In the genomic region with DNA sequence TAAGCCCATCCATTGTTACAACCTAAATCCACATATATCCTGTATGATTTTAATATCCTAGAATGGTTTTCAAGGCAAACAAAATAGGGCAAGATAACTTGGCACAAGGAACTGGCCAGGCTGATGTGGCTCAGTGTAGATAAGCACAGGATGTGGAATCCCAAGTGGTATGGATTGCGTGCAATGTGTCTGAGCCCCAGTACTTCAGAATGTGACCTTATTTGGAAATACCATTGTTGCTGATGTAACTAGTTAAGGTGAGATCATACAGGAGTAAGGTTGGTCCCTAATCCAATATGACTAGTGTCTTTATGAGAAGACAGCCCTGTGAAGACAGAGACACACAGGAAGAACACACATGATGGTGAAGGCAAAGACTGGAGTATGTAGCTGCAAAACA, we compare ENCODE assay signal across 20 cellular contexts.
A peak's percentile ranks its signal among the peaks of the same experiment; 100 is the strongest.
DNase-seq lines count a peak whose midpoint lies in the region; ATAC-seq and TF ChIP-seq lines count a peak whose summit lies in the region.
"Had no signal": no experiment of that assay in that cellular context is flagged by ENCODE, and none has a peak within 500 bp of the region (broad histone marks: within the 10 kb centered on the region; RNA-seq: fewer than 3 reads in every experiment).

No MANE protein-coding gene starts in this region.

- peak; percentile 52 for DNase-seq in stimulated activated CD4-positive, alpha-beta T cell treated with anti-CD3 and anti-CD28 coated beads, Interleukin-1b, Interleukin-23, amount 100 ng/mL, for 48 hours
- no peak for DNase-seq in stimulated activated CD4-positive, alpha-beta T cell treated with anti-CD3 and anti-CD28 coated beads, Interleukin-2, amount 100 ng/mL, for 48 hours
- no peak for DNase-seq in WTC11 (ENCODE audit: low spot score)
- DNase-seq in epithelial cell of esophagus (ENCODE audit: low read depth): peak; percentile 25
- no peak for DNase-seq in amygdala (lab: John Stamatoyannopoulos, UW)
- DNase-seq in naive thymus-derived CD4-positive, alpha-beta T cell: no peak
- no peak for DNase-seq in cerebellum (ENCODE audit: low spot score)
- DNase-seq in adrenal gland: no peak
- DNase-seq: DMS153; hippocampal formation; left ventricle myocardium superior; natural killer cell; NCI-H1930; retina; stimulated activated CD4-positive, alpha-beta T cell treated with anti-CD3 and anti-CD28 coated beads, Interleukin-2, amount 100 ng/mL, for 24 hours; trophoblast cell; WERI-Rb-1 had no signal

- H3K4me1 Mint-ChIP-seq in WTC11: peaks cover 20% of the 10 kb centered on the region
- peaks cover 0 to 57% (median 0%) of the 10 kb centered on the region in 7 donors for H3K4me1 Mint-ChIP-seq in naive thymus-derived CD4-positive, alpha-beta T cell
- H3K4me1 Mint-ChIP-seq: B cell, natural killer cell had no signal

- intact Hi-C loops in naive thymus-derived CD4-positive, alpha-beta T cell (cut with micrococcal nuclease): no loop called here
- intact Hi-C loops in adrenal gland (cut with DNase I): no loop called here

- H3K36me3 ChIP-seq in naive thymus-derived CD4-positive, alpha-beta T cell (ENCODE audit: control insufficient read depth in 2 of 3, insufficient read depth in 3 of 3, low read length in 3 of 3): no peaks in the 10 kb centered on the region
- no peaks in the 10 kb centered on the region for H3K36me3 ChIP-seq in adrenal gland (replicated peaks in 1 of 2)
- H3K36me3 ChIP-seq: WERI-Rb-1 had no signal

- no peak for TF ChIP-seq POLR2A in adrenal gland (IDR thresholded peaks at IDR 0.05)

- no peak overlapping the region for H3K4me3 Mint-ChIP-seq in WTC11
- peak overlapping the region in 1 of 10 donors; percentile 51 for H3K4me3 Mint-ChIP-seq in naive thymus-derived CD4-positive, alpha-beta T cell
- H3K4me3 Mint-ChIP-seq: B cell, natural killer cell had no signal

- H3K27ac Mint-ChIP-seq in WTC11: no peak overlapping the region
- H3K27ac Mint-ChIP-seq in naive thymus-derived CD4-positive, alpha-beta T cell: peak overlapping the region in 1 of 9 donors; percentile 15
- H3K27ac Mint-ChIP-seq: B cell, natural killer cell had no signal

- H3K27me3 Mint-ChIP-seq in WTC11 (ENCODE audit: low read depth): no peaks in the 10 kb centered on the region; the same call in 1 of the 2 replicates
- H3K27me3 Mint-ChIP-seq in naive thymus-derived CD4-positive, alpha-beta T cell: no peaks in the 10 kb centered on the region

- WGBS in adrenal gland, 4 donors: 71 to 86% (median 81%) methylated on average over 1 of the region's 1 CpG

- H3K4me1 ChIP-seq in naive thymus-derived CD4-positive, alpha-beta T cell (ENCODE audit: control insufficient read depth in 2 of 2, insufficient read depth in 2 of 2, low read length in 2 of 2): no peaks in the 10 kb centered on the region
- no peaks in the 10 kb centered on the region for H3K4me1 ChIP-seq in adrenal gland (replicated peaks in 1 of 2)

- H3K4me3 ChIP-seq in epithelial cell of esophagus (ENCODE audit: low read length): no peak overlapping the region
- no peak overlapping the region for H3K4me3 ChIP-seq in naive thymus-derived CD4-positive, alpha-beta T cell (ENCODE audit: low read length)
- no peak overlapping the region for H3K4me3 ChIP-seq in adrenal gland
- H3K4me3 ChIP-seq: SK-N-MC had no signal

- ATAC-seq in WTC11: peak; percentile 69
- ATAC-seq in naive thymus-derived CD4-positive, alpha-beta T cell: no peak
- ATAC-seq: left ventricle myocardium superior, natural killer cell had no signal

- H3K9me3 Mint-ChIP-seq in WTC11: no peaks in the 10 kb centered on the region
- peaks cover 0 to 9% (median 0%) of the 10 kb centered on the region in 11 donors for H3K9me3 Mint-ChIP-seq in naive thymus-derived CD4-positive, alpha-beta T cell
- H3K9me3 Mint-ChIP-seq: natural killer cell had no signal

- H3K9me3 ChIP-seq in naive thymus-derived CD4-positive, alpha-beta T cell (ENCODE audit: control insufficient read depth in 2 of 3, low read length in 3 of 3): no peaks in the 10 kb centered on the region
- H3K9me3 ChIP-seq in adrenal gland (replicated peaks in 1 of 3): no peaks in the 10 kb centered on the region

- H3K27ac ChIP-seq in naive thymus-derived CD4-positive, alpha-beta T cell (ENCODE audit: low read depth, low read length): no peak overlapping the region
- H3K27ac ChIP-seq in adrenal gland: no peak overlapping the region
- H3K27ac ChIP-seq: HL-60, SK-N-MC, WERI-Rb-1 had no signal

- CTCF ChIA-PET in WTC11 (lab: Charles Lee): no interaction called here
- CTCF ChIA-PET in naive thymus-derived CD4-positive, alpha-beta T cell (lab: Charles Lee): no interaction called here

- no peaks in the 10 kb centered on the region for H3K27me3 ChIP-seq in naive thymus-derived CD4-positive, alpha-beta T cell (ENCODE audit: control insufficient read depth in 2 of 2, insufficient read depth in 2 of 2, low read length in 2 of 2)
- H3K27me3 ChIP-seq in adrenal gland: no peaks in the 10 kb centered on the region

- TF ChIP-seq CTCF in WTC11 (IDR thresholded peaks at IDR 0.05): no peak
- TF ChIP-seq CTCF in epithelial cell of esophagus (IDR thresholded peaks at IDR 0.05; ENCODE audit: insufficient read depth, low read depth, low read length, missing control alignments): no peak
- no peak for TF ChIP-seq CTCF in adrenal gland (IDR thresholded peaks at IDR 0.05)

- POLR2A ChIA-PET in WTC11 (lab: Charles Lee): no interaction called here
- POLR2A ChIA-PET in naive thymus-derived CD4-positive, alpha-beta T cell (lab: Charles Lee): no interaction called here

- no peaks in the 10 kb centered on the region for H3K36me3 Mint-ChIP-seq in WTC11
- peaks cover 0 to 3% (median 0%) of the 10 kb centered on the region in 5 donors for H3K36me3 Mint-ChIP-seq in naive thymus-derived CD4-positive, alpha-beta T cell
- H3K36me3 Mint-ChIP-seq: natural killer cell had no signal

TF ChIP-seq in WTC11, 78 proteins besides CTCF, POLR2A, EP300 and RAD21 (continues in another document):
- no peak for TF ChIP-seq ERG (CRISPR knock-in tag; IDR thresholded peaks at IDR 0.05)
- TF ChIP-seq, protein P1, sequence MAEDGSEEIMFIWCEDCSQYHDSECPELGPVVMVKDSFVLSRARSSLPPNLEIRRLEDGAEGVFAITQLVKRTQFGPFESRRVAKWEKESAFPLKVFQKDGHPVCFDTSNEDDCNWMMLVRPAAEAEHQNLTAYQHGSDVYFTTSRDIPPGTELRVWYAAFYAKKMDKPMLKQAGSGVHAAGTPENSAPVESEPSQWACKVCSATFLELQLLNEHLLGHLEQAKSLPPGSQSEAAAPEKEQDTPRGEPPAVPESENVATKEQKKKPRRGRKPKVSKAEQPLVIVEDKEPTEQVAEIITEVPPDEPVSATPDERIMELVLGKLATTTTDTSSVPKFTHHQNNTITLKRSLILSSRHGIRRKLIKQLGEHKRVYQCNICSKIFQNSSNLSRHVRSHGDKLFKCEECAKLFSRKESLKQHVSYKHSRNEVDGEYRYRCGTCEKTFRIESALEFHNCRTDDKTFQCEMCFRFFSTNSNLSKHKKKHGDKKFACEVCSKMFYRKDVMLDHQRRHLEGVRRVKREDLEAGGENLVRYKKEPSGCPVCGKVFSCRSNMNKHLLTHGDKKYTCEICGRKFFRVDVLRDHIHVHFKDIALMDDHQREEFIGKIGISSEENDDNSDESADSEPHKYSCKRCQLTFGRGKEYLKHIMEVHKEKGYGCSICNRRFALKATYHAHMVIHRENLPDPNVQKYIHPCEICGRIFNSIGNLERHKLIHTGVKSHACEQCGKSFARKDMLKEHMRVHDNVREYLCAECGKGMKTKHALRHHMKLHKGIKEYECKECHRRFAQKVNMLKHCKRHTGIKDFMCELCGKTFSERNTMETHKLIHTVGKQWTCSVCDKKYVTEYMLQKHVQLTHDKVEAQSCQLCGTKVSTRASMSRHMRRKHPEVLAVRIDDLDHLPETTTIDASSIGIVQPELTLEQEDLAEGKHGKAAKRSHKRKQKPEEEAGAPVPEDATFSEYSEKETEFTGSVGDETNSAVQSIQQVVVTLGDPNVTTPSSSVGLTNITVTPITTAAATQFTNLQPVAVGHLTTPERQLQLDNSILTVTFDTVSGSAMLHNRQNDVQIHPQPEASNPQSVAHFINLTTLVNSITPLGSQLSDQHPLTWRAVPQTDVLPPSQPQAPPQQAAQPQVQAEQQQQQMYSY (CRISPR knock-in tag; IDR thresholded peaks at IDR 0.05): no peak
- no peak for TF ChIP-seq CBFB (CRISPR knock-in tag; IDR thresholded peaks at IDR 0.05; ENCODE audit: low read depth)
- no peak for TF ChIP-seq CREM (CRISPR knock-in tag; IDR thresholded peaks at IDR 0.05)
- no peak for TF ChIP-seq HMGXB4 (CRISPR knock-in tag; IDR thresholded peaks at IDR 0.05)
- no peak for TF ChIP-seq E2F1 (CRISPR knock-in tag; IDR thresholded peaks at IDR 0.05)

Comparison
In these comparisons a context has a peak if more than half of its experiments do, and no peak if none do; other contexts are left out.
1. DNase-seq: peak in stimulated activated CD4-positive, alpha-beta T cell treated with anti-CD3 and anti-CD28 coated beads, Interleukin-1b, Interleukin-23, amount 100 ng/mL, for 48 hours (single experiment) and epithelial cell of esophagus (single experiment); none in stimulated activated CD4-positive, alpha-beta T cell treated with anti-CD3 and anti-CD28 coated beads, Interleukin-2, amount 100 ng/mL, for 48 hours (0 of 2), WTC11 (single experiment), amygdala (0 of 56), naive thymus-derived CD4-positive, alpha-beta T cell (0 of 9), cerebellum (single experiment) and adrenal gland (0 of 7).